8 cellular contexts compared by ENCODE assay signal in the genomic region with DNA sequence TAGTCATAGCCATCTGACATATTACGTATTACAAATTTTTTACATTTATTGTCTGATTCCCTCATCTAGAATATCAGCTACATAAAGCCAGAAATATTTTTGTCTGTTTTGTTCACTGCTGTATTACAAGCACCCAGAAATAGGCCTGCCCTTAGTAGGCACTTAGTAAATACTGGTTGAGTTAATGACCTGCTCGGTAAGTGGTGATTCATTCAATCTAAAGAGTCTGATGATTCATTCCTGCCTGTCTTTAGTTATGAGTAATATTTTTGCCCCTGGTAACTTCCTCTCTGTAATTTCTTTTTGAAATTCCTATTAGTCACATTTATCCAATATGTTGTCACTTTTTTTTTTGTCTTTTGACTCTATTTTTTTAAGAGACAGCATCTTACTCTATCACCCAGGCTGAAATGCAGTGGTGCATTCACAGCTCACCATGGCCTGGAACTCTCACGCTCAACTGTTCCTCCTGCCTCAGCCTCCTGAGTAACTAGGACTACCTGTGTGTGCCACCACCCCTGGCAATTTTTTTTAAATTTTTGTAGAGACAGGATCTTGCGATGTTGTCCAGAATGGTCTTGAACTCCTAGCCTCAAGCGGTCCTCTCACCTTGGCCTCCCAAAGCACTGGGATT. TPM values are rescaled to one million over a fixed set of nuclear protein-coding genes. Genes with fewer than 3 reads are reported as not detected.
DNase-seq lines count a peak whose midpoint lies in the region; ATAC-seq and TF ChIP-seq lines count a peak whose summit lies in the region.
"Not testable (repeated sequence)": the region's sequence is repeated elsewhere in the genome, so short reads cannot be mapped to it uniquely, and the experiment has no call there.

No MANE protein-coding gene starts in this region.

- H3K36me3 ChIP-seq in lung (ENCODE audit: control insufficient read depth in 2 of 2, insufficient read depth in 2 of 2, low read length in 2 of 2) = not testable (repeated sequence)

- H3K27ac Mint-ChIP-seq in activated naive CD8-positive, alpha-beta T cell treated with anti-CD3 and anti-CD28 coated beads, Interleukin-2, amount 50 U/mL, for 24 hours = peak overlapping the region; percentile 82

- H3K27me3 ChIP-seq in lung (ENCODE audit: control insufficient read depth, insufficient read depth) = not testable (repeated sequence)

- DNase-seq in HT1080 (ENCODE audit: low read depth) = peak; percentile 10
- DNase-seq in activated CD4-positive, alpha-beta T cell treated with anti-CD3 and anti-CD28 coated beads, Interleukin-2, amount 50 U/mL, for 4 hours = peak; percentile 17 to 33
- DNase-seq in activated naive CD8-positive, alpha-beta T cell treated with anti-CD3 and anti-CD28 coated beads, Interleukin-2, amount 50 U/mL, for 24 hours = peak; percentile 8
- DNase-seq in lung (ENCODE audit: low spot score) = not testable (repeated sequence)
- peak; percentile 16 for DNase-seq in stimulated activated naive CD8-positive, alpha-beta T cell treated with anti-CD3 and anti-CD28 coated beads, Interleukin-15, Interleukin-2, amounts not matched to agents 100 U/mL and 50 U/mL, for 24 hours

- H3K27ac ChIP-seq in lung (ENCODE audit: low read depth in 1 of 2, low read length in 1 of 2) = not testable (repeated sequence)

- H3K4me1 ChIP-seq in lung (ENCODE audit: control insufficient read depth in 2 of 2, insufficient read depth in 2 of 2, low read length in 2 of 2) = not testable (repeated sequence)

- H3K27me3 Mint-ChIP-seq in activated naive CD8-positive, alpha-beta T cell treated with anti-CD3 and anti-CD28 coated beads, Interleukin-2, amount 50 U/mL, for 24 hours = not testable (repeated sequence)

- not testable (repeated sequence) for H3K36me3 Mint-ChIP-seq in activated naive CD8-positive, alpha-beta T cell treated with anti-CD3 and anti-CD28 coated beads, Interleukin-2, amount 50 U/mL, for 24 hours (ENCODE audit: low read depth)

- not testable (repeated sequence) for TF ChIP-seq CTCF in lung (IDR thresholded peaks at IDR 0.05; ENCODE audit: control extremely low read depth, extremely low read depth)

- H3K9me3 ChIP-seq in lung (ENCODE audit: control insufficient read depth in 2 of 2, insufficient read depth in 1 of 2, low read length in 1 of 2) = not testable (repeated sequence)

- H3K4me3 ChIP-seq in lung = not testable (repeated sequence)

- not testable (repeated sequence) for H3K4me1 Mint-ChIP-seq in activated naive CD8-positive, alpha-beta T cell treated with anti-CD3 and anti-CD28 coated beads, Interleukin-2, amount 50 U/mL, for 24 hours

- not testable (repeated sequence) for H3K9me3 Mint-ChIP-seq in activated naive CD8-positive, alpha-beta T cell treated with anti-CD3 and anti-CD28 coated beads, Interleukin-2, amount 50 U/mL, for 24 hours

- 71 to 77% methylated on average over 4 to 5 of the region's 5 CpGs for WGBS in lung, 2 donors

- ATAC-seq in GM18861 (IDR thresholded peaks at IDR 0.05; ENCODE audit: unreplicated experiment) = peak; percentile 96
- ATAC-seq in GM21717 (IDR thresholded peaks at IDR 0.05; ENCODE audit: unreplicated experiment) = peak; percentile 91
- peak; percentile 97 for ATAC-seq in HG03060 (IDR thresholded peaks at IDR 0.05; ENCODE audit: low read depth, unreplicated experiment)
- ATAC-seq in activated naive CD8-positive, alpha-beta T cell treated with anti-CD3 and anti-CD28 coated beads, Interleukin-2, amount 50 U/mL, for 24 hours = peak; percentile 99
- peak; percentile 64 for ATAC-seq in lung (ENCODE audit: insufficient read depth, low FRiP score)
- ATAC-seq in stimulated activated naive CD8-positive, alpha-beta T cell treated with anti-CD3 and anti-CD28 coated beads, Interleukin-15, Interleukin-2, amounts not matched to agents 100 U/mL and 50 U/mL, for 24 hours = peak; percentile 99

- H3K4me3 Mint-ChIP-seq in activated naive CD8-positive, alpha-beta T cell treated with anti-CD3 and anti-CD28 coated beads, Interleukin-2, amount 50 U/mL, for 24 hours = not testable (repeated sequence)

RNA-seq across cellular contexts. Expression of a gene that starts 27.4 kb away (rescaled TPM):
- total RNA-seq in HT1080 (2014; rRNA removed; shearing (Covaris generic)) = 0.20 TPM in 1 of 2 replicates, not detected in the other
- polyA plus RNA-seq in HT1080 (2015; cell fraction: cytosol; rRNA removed) = not detected in 2 replicates
- 0.29 and 0.73 TPM in 2 replicates for polyA plus RNA-seq in HT1080 (2015; cell fraction: nucleus; rRNA removed)
- 1 to 10 TPM; 1.8 to 8.1 TPM for total RNA-seq in lung
- 1 to 10 TPM; 1.3 to 3.4 TPM for polyA plus RNA-seq in lung
